In genomic region chr18:6215888-6216287, GRCh38 we compare ENCODE assay signal across 23 cellular contexts.
DNase-seq lines count a peak whose midpoint lies in the region; ATAC-seq, FAIRE-seq and TF ChIP-seq lines count a peak whose summit lies in the region.
"Had no signal": no experiment of that assay in that cellular context is flagged by ENCODE, and none has a peak within 500 bp of the region (broad histone marks: within the 10 kb centered on the region; RNA-seq: fewer than 3 reads in every experiment).

No MANE protein-coding gene starts in this region.

- peak overlapping the region; percentile 80 for H3K27ac Mint-ChIP-seq in central memory CD8-positive, alpha-beta T cell (ENCODE audit: low read depth)
- H3K27ac Mint-ChIP-seq: B cell; CD14-positive monocyte; CD4-positive, alpha-beta T cell; CD8-positive, alpha-beta memory T cell had no signal

- H3K9me3 ChIP-seq in liver (ENCODE audit: control insufficient read depth in 4 of 4, low read length in 3 of 4) (no peaks in the 10 kb centered on the region), HepG2 (ENCODE audit: low read length) (no peaks in the 10 kb centered on the region), left lung (no peaks in the 10 kb centered on the region), upper lobe of right lung (no peaks in the 10 kb centered on the region)
- H3K9me3 ChIP-seq: BLaER1 had no signal

- H3K9me3 Mint-ChIP-seq in central memory CD8-positive, alpha-beta T cell = peaks cover 6% of the 10 kb centered on the region
- H3K9me3 Mint-ChIP-seq: CD4-positive, alpha-beta T cell had no signal

- H3K9ac ChIP-seq in liver (ENCODE audit: low read depth in 1 of 2, low read length in 2 of 2) (no peak overlapping the region), HepG2 (ENCODE audit: insufficient read depth, low read depth, low read length) (no peak overlapping the region)
- H3K9ac ChIP-seq: BLaER1, GM23248 had no signal

- no peak overlapping the region for H2AFZ ChIP-seq in HepG2 (ENCODE audit: low read length)
- H2AFZ ChIP-seq: GM23248 had no signal

- H3K4me1 ChIP-seq in liver (ENCODE audit: control insufficient read depth in 4 of 4, insufficient read depth in 4 of 4, low read length in 3 of 4) (peaks cover 0 to 5% (median 2%) of the 10 kb centered on the region in 4 donors), HepG2 (ENCODE audit: insufficient read depth, low read length) (peaks cover 10% of the 10 kb centered on the region), left lung (no peaks in the 10 kb centered on the region), upper lobe of right lung (no peaks in the 10 kb centered on the region)
- H3K4me1 ChIP-seq: BLaER1 had no signal

- CTCF ChIA-PET in HepG2 (lab: Yijun Ruan, JAX; ENCODE audit: low intra/inter-chr PET ratio, low total read pairs) = no interaction called here

- H3K27me3 Mint-ChIP-seq in central memory CD8-positive, alpha-beta T cell = no peaks in the 10 kb centered on the region
- H3K27me3 Mint-ChIP-seq: B cell; CD4-positive, alpha-beta T cell; CD8-positive, alpha-beta memory T cell had no signal

- TF ChIP-seq POLR2A in HepG2 (IDR thresholded peaks at IDR 0.05; ENCODE audit: insufficient read depth in 1 of 2, low read depth in 2 of 2, low read length in 2 of 2) = no peak
- no peak for TF ChIP-seq POLR2A in erythroblast (IDR thresholded peaks at IDR 0.05; ENCODE audit: low read length)

- ATAC-seq in HepG2 (no peak), left lung (peak; percentile 81), upper lobe of right lung (peak; percentile 32)
- ATAC-seq in central memory CD8-positive, alpha-beta T cell (replicated peaks; ENCODE audit: extremely low read depth, poor library complexity, severe bottlenecking) = no peak
- ATAC-seq: GM12878 had no signal

- BruUV-seq in HepG2 (replicated peaks; lab: Mats Ljungman, UMichigan) = no TSS peak

- H3K36me3 ChIP-seq in liver (ENCODE audit: control insufficient read depth in 4 of 4, insufficient read depth in 3 of 4, low read depth in 1 of 4, low read length in 3 of 4) (no peaks in the 10 kb centered on the region), HepG2 (replicated peaks in 1 of 2; ENCODE audit: control insufficient read depth in 1 of 2, insufficient read depth in 2 of 2, low read length in 2 of 2) (peaks cover 4 to 11% of the 10 kb centered on the region in 2 experiments; a peak in 3 of 5 replicates), left lung (no peaks in the 10 kb centered on the region), upper lobe of right lung (no peaks in the 10 kb centered on the region)

- TF ChIP-seq RAD21 in liver (IDR thresholded peaks at IDR 0.05) (no peak), HepG2 (CRISPR knock-in tag; IDR thresholded peaks at IDR 0.05) (no peak)

- TF ChIP-seq EP300 in HepG2 (IDR thresholded peaks at IDR 0.05; ENCODE audit: low read depth in 2 of 2, low read length in 2 of 2) (no peak), HepG2 (CRISPR knock-in tag; IDR thresholded peaks at IDR 0.05; ENCODE audit: borderline replicate concordance) (no peak)

- no peak for TF ChIP-seq CTCF in liver (IDR thresholded peaks at IDR 0.05; ENCODE audit: low read depth, low read length, missing input control)
- TF ChIP-seq CTCF in HepG2 (CRISPR knock-in tag; IDR thresholded peaks at IDR 0.05) = no peak
- no peak for TF ChIP-seq CTCF in left lung (IDR thresholded peaks at IDR 0.05)
- no peak for TF ChIP-seq CTCF in upper lobe of right lung (IDR thresholded peaks at IDR 0.05)

- no peak overlapping the region for H3K4me2 ChIP-seq in HepG2 (ENCODE audit: low read depth, low read length)
- H3K4me2 ChIP-seq: BLaER1 had no signal

- H3K79me2 ChIP-seq in HepG2 (ENCODE audit: insufficient read depth, low read length) = no peaks in the 10 kb centered on the region

- H3K4me3 Mint-ChIP-seq in central memory CD8-positive, alpha-beta T cell = no peak overlapping the region
- H3K4me3 Mint-ChIP-seq: B cell; CD14-positive monocyte; CD4-positive, alpha-beta T cell; CD8-positive, alpha-beta memory T cell had no signal

- in situ Hi-C loops in HepG2 (cut with HindIII; ENCODE audit: extremely low pct_ligation_motif_present, low pct_unique_long_range_greater_than_20kb) = loop anchor here (10.0 kb wide), 1 partner anchor 321 kb away; the partner anchor contains the start of gene TMEM200C

- POLR2A ChIA-PET in HepG2 (lab: Yijun Ruan, JAX) = no interaction called here

- WGBS in liver = 93% methylated on average over 2 of the region's 2 CpGs
- 96% methylated on average over 2 of the region's 2 CpGs for WGBS in HepG2 (ENCODE audit: low lambda C conversion rate)

- no peak for DNase-seq in HepG2 (ENCODE audit: low spot score)
- DNase-seq in central memory CD8-positive, alpha-beta T cell (ENCODE audit: low spot score in 2 of 2) = no peak
- DNase-seq in left lung = no peak
- no peak for DNase-seq in upper lobe of right lung
- DNase-seq in GM03348 (ENCODE audit: low spot score) = no peak
- DNase-seq in C1 segment of cervical spinal cord (lab: John Stamatoyannopoulos, UW) = no peak
- no peak for DNase-seq in erythroblast (lab: John Stamatoyannopoulos, UW)
- DNase-seq: CD4-positive, alpha-beta T cell; CD8-positive, alpha-beta memory T cell; DMS 273 treated with DMSO at 0.1 percent for 48 hours; DND-41; GM23248; H7; HCEC 1CT had no signal

- intact Hi-C loops in HepG2 (cut with micrococcal nuclease; ENCODE audit: unreplicated experiment) (loop anchor here (10.0 kb wide), 1 partner anchor 189 kb away; no protein-coding TSS in a partner anchor), left lung (cut with DNase I) (no loop called here), upper lobe of right lung (cut with DNase I) (no loop called here)

- H3K27ac ChIP-seq in liver (ENCODE audit: low read depth in 1 of 2, low read length in 2 of 2) = no peak overlapping the region
- no peak overlapping the region for H3K27ac ChIP-seq in HepG2 (ENCODE audit: extremely low read length, insufficient read depth, low read length)
- no peak overlapping the region for H3K27ac ChIP-seq in left lung
- no peak overlapping the region for H3K27ac ChIP-seq in upper lobe of right lung
- H3K27ac ChIP-seq: BLaER1, GM23248 had no signal

- H3K4me1 Mint-ChIP-seq in central memory CD8-positive, alpha-beta T cell = no peaks in the 10 kb centered on the region
- H3K4me1 Mint-ChIP-seq: B cell; CD14-positive monocyte; CD8-positive, alpha-beta memory T cell had no signal

- H3K27me3 ChIP-seq in liver (ENCODE audit: control insufficient read depth in 4 of 4, insufficient read depth in 4 of 4, low read length in 3 of 4) (no peaks in the 10 kb centered on the region), HepG2 (ENCODE audit: control insufficient read depth in 1 of 2, insufficient read depth in 2 of 2, low read length in 2 of 2) (no peaks in the 10 kb centered on the region), left lung (no peaks in the 10 kb centered on the region), upper lobe of right lung (no peaks in the 10 kb centered on the region)
- H3K27me3 ChIP-seq: BLaER1 had no signal

- no peak for FAIRE-seq in HepG2 (lab: Jason Lieb, UNC)
- FAIRE-seq: D721Med, G401.6, GM12878, GM19239, H1 had no signal

- no peaks in the 10 kb centered on the region for H4K20me1 ChIP-seq in HepG2 (ENCODE audit: insufficient read depth, low read length)
- H4K20me1 ChIP-seq: BLaER1 had no signal

- no peak overlapping the region for H3K4me3 ChIP-seq in liver (ENCODE audit: low read depth in 1 of 3, low read length in 3 of 3)
- no peak overlapping the region for H3K4me3 ChIP-seq in HepG2 (replicated peaks in 1 of 3; ENCODE audit: insufficient read depth in 1 of 3, low read depth in 2 of 3, low read length in 3 of 3)
- H3K4me3 ChIP-seq in left lung = no peak overlapping the region
- H3K4me3 ChIP-seq in upper lobe of right lung = no peak overlapping the region
- H3K4me3 ChIP-seq: BLaER1, GM12878, GM23248 had no signal

- peaks cover under 1% of the 10 kb centered on the region for H3K36me3 Mint-ChIP-seq in central memory CD8-positive, alpha-beta T cell (ENCODE audit: insufficient read depth)
- H3K36me3 Mint-ChIP-seq: CD14-positive monocyte had no signal

TF ChIP-seq in liver, 16 proteins besides CTCF, POLR2A, EP300 and RAD21:
- TF ChIP-seq YY1 (IDR thresholded peaks at IDR 0.05) = no peak
- TF ChIP-seq RXRA (IDR thresholded peaks at IDR 0.05) = peak; percentile 4 to 26
- TF ChIP-seq MAX (IDR thresholded peaks at IDR 0.05) = no peak

TF ChIP-seq in HepG2, 621 proteins besides CTCF, POLR2A, EP300 and RAD21 (continues in another document):
- TF ChIP-seq ZNF891 (CRISPR knock-in tag; IDR thresholded peaks at IDR 0.05) (no peak), NR0B2 (CRISPR knock-in tag; IDR thresholded peaks at IDR 0.05) (no peak), ZFP36L1 (CRISPR knock-in tag; IDR thresholded peaks at IDR 0.05) (no peak), MAFG (CRISPR knock-in tag; IDR thresholded peaks at IDR 0.05) (no peak), ZNF788 (CRISPR knock-in tag; IDR thresholded peaks at IDR 0.05; ENCODE audit: borderline replicate concordance) (no peak), HDAC2 (CRISPR knock-in tag; IDR thresholded peaks at IDR 0.05) (no peak), E2F2 (CRISPR knock-in tag; IDR thresholded peaks at IDR 0.05; ENCODE audit: borderline replicate concordance) (no peak), JARID2 (CRISPR knock-in tag; IDR thresholded peaks at IDR 0.05; ENCODE audit: insufficient replicate concordance) (no peak), ZNF639 (CRISPR knock-in tag; conservative IDR thresholded peaks at IDR 0.05) (no peak)

Comparison
In these comparisons a context has a peak if more than half of its experiments do, and no peak if none do; other contexts are left out.
1. ATAC-seq: peak in left lung (single experiment) and upper lobe of right lung (single experiment); none in HepG2 (single experiment) and central memory CD8-positive, alpha-beta T cell (single experiment).